In genomic region chr16:77807-78443, GRCh38 we compare ENCODE assay signal across 8 cellular contexts. TPM values are rescaled to one million over a fixed set of nuclear protein-coding genes. Genes with fewer than 3 reads are reported as not detected.
DNase-seq lines count a peak whose midpoint lies in the region; ATAC-seq lines count a peak whose summit lies in the region.

A gene with protein sequence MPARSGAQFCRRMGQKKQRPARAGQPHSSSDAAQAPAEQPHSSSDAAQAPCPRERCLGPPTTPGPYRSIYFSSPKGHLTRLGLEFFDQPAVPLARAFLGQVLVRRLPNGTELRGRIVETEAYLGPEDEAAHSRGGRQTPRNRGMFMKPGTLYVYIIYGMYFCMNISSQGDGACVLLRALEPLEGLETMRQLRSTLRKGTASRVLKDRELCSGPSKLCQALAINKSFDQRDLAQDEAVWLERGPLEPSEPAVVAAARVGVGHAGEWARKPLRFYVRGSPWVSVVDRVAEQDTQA (plus strand): TSS chr16:78225. CDS start chr16:78310, 85 bp downstream.

- intact Hi-C loops in left colon (cut with DNase I, micrococcal nuclease), result no loop called here

- DNase-seq in NCI-H187 (lab: John Stamatoyannopoulos, UW) (peak; percentile 58 to 86), NCI-H187 treated with DMSO at 0.1 percent for 48 hours (lab: John Stamatoyannopoulos, UW) (no peak), NCI-H226 (peak; percentile 73), left colon (peak; percentile 86 to 90)
- peak; percentile 81 to 83 for DNase-seq in activated CD4-positive, alpha-beta T cell treated with anti-CD3 and anti-CD28 coated beads for 4 hours
- DNase-seq in stimulated activated CD4-positive, alpha-beta T cell treated with anti-CD3 and anti-CD28 coated beads, Interleukin-1b, Interleukin-23, amount 100 ng/mL, for 48 hours, result peak; percentile 76

- ATAC-seq in HG02970 (IDR thresholded peaks at IDR 0.05; ENCODE audit: low FRiP score, unreplicated experiment) (peak; percentile 67), left colon (peak; percentile 83)

- peak within 1 kb of the TSS; percentile 89 for H3K27ac ChIP-seq in cingulate gyrus (ENCODE audit: low read depth, low read length)

RNA-seq across cellular contexts. Expression of the gene that starts here (rescaled TPM):
- total RNA-seq in left colon, result 10 to 100 TPM; 31.5 to 36.4 TPM
